Comparison of ENCODE assay signal across 9 cellular contexts in genomic region chr10:31697271-31698168, GRCh38.
DNase-seq lines count a peak whose midpoint lies in the region; ATAC-seq, FAIRE-seq and TF ChIP-seq lines count a peak whose summit lies in the region.
"Had no signal": no experiment of that assay in that cellular context is flagged by ENCODE, and none has a peak within 500 bp of the region (broad histone marks: within the 10 kb centered on the region; RNA-seq: fewer than 3 reads in every experiment).

No MANE protein-coding gene starts in this region.

- no peak for TF ChIP-seq CTCF in AG10803 (conservative IDR thresholded peaks at IDR 0.05; ENCODE audit: low read length)
- TF ChIP-seq CTCF in PC-3 (conservative IDR thresholded peaks at IDR 0.05; ENCODE audit: low read depth, low read length): no peak
- no peak for TF ChIP-seq CTCF in fibroblast of the aortic adventitia (IDR thresholded peaks at IDR 0.05; ENCODE audit: insufficient read depth, low read length)
- TF ChIP-seq CTCF in omental fat pad (IDR thresholded peaks at IDR 0.05): no peak

- CTCF ChIA-PET in PC-3 (lab: Charles Lee): interaction anchor here (0.6 kb wide), 1 partner anchor 199 kb away, joined by 3 read pairs; no protein-coding TSS in a partner anchor

- no peaks in the 10 kb centered on the region for H3K27me3 ChIP-seq in PC-3 (ENCODE audit: low read length)

- no TSS peak for BruUV-seq in PC-3 (replicated peaks; lab: Mats Ljungman, UMichigan)

- no peak overlapping the region for H3K27ac ChIP-seq in PC-3 (ENCODE audit: low read length)

- H3K9ac ChIP-seq in PC-3 (ENCODE audit: low read length): no peak overlapping the region

- no peaks in the 10 kb centered on the region; the same call in 1 of the 2 replicates for H3K4me1 ChIP-seq in PC-3 (ENCODE audit: insufficient read depth, low read length)

- H3K9me2 ChIP-seq in PC-3 (replicated peaks; ENCODE audit: low read length): no peaks in the 10 kb centered on the region

- H3K79me2 ChIP-seq in PC-3 (ENCODE audit: low read length): no peaks in the 10 kb centered on the region

- H3K9me3 ChIP-seq in PC-3 (ENCODE audit: low read length): no peaks in the 10 kb centered on the region

- POLR2A ChIA-PET in PC-3 (lab: Charles Lee; ENCODE audit: unreplicated experiment): no interaction called here

- DNase-seq in AG10803 (ENCODE audit: low read depth) (peak; percentile 86), PC-3 (peak; percentile 9), fibroblast of the aortic adventitia (ENCODE audit: low read depth) (peak; percentile 95), omental fat pad (ENCODE audit: low spot score) (peak; percentile 60), NCI-H1694 treated with DMSO at 0.1 percent for 48 hours (lab: John Stamatoyannopoulos, UW) (no peak), GM19239 (ENCODE audit: insufficient read length, low spot score) (no peak)
- DNase-seq: T1000 had no signal

- H3K4me3 ChIP-seq in AG10803 (ENCODE audit: low read length) (peak overlapping the region; percentile 36), PC-3 (ENCODE audit: low read length) (no peak overlapping the region), fibroblast of the aortic adventitia (ENCODE audit: low read depth, low read length) (peak overlapping the region; percentile 49)

- H4K20me1 ChIP-seq in PC-3 (ENCODE audit: low read length): no peaks in the 10 kb centered on the region

- intact Hi-C loops in PC-3 (cut with micrococcal nuclease): no loop called here

- 0 out of 2 replicates have a peak overlapping the region, but pooled peaks have one; percentile 13 for H3K4me2 ChIP-seq in PC-3 (ENCODE audit: low read length)

- ATAC-seq in PC-3 (peak; percentile 64), omental fat pad (ENCODE audit: low FRiP score) (peak; percentile 61), GM18873 (IDR thresholded peaks at IDR 0.05; ENCODE audit: low FRiP score, unreplicated experiment) (no peak), HG03159 (IDR thresholded peaks at IDR 0.05; ENCODE audit: unreplicated experiment) (no peak)

- H2AFZ ChIP-seq in PC-3 (ENCODE audit: low read length): 0 out of 2 replicates have a peak overlapping the region, but pooled peaks have one; percentile 53

- no peaks in the 10 kb centered on the region for H3K36me3 ChIP-seq in PC-3 (ENCODE audit: low read depth, low read length)

- H3F3A ChIP-seq in PC-3 (ENCODE audit: low read length, unreplicated experiment): no peaks in the 10 kb centered on the region

- no peak for FAIRE-seq in GM19239 (lab: Jason Lieb, UNC)

Comparison
In these comparisons a context has a peak if more than half of its experiments do, and no peak if none do; other contexts are left out.
1. DNase-seq: peak in AG10803 (single experiment), PC-3 (single experiment), fibroblast of the aortic adventitia (single experiment) and omental fat pad (single experiment); none in NCI-H1694 treated with DMSO at 0.1 percent for 48 hours (single experiment) and GM19239 (single experiment).
2. ATAC-seq: peak in PC-3 (single experiment) and omental fat pad (single experiment); none in GM18873 (single experiment) and HG03159 (single experiment).